Comparison of ENCODE assay signal across 7 cellular contexts in genomic region chr9:109053121-109053520, GRCh38. TPM values are rescaled to one million over a fixed set of nuclear protein-coding genes. Genes with fewer than 3 reads are reported as not detected.
DNase-seq lines count a peak whose midpoint lies in the region; ATAC-seq and TF ChIP-seq lines count a peak whose summit lies in the region.
"Not testable (repeated sequence)": the region's sequence is repeated elsewhere in the genome, so short reads cannot be mapped to it uniquely, and the experiment has no call there.

No MANE protein-coding gene starts in this region.

- H3K79me2 ChIP-seq in GM23248 (ENCODE audit: insufficient read depth): not testable (repeated sequence)

- not testable (repeated sequence) for H3K9me3 ChIP-seq in GM23248 (ENCODE audit: low read depth); HUES64 (ENCODE audit: insufficient read depth, low read depth, low read length); thoracic aorta

- H4K20me1 ChIP-seq in GM23248 (ENCODE audit: insufficient read depth): not testable (repeated sequence)

- not testable (repeated sequence) for H3K4me3 Mint-ChIP-seq in WTC11; osteocyte (ENCODE audit: unreplicated experiment)

- H3K4me3 ChIP-seq in GM23248; HUES64 (ENCODE audit: low read length); brain microvascular endothelial cell (ENCODE audit: low read depth, low read length); fibroblast of the aortic adventitia (ENCODE audit: low read depth, low read length); thoracic aorta: not testable (repeated sequence)

- H3K4me2 ChIP-seq in GM23248 (ENCODE audit: unreplicated experiment): not testable (repeated sequence)

- not testable (repeated sequence) for H2AFZ ChIP-seq in GM23248

- POLR2A ChIA-PET in WTC11 (lab: Charles Lee): not testable (repeated sequence)

- DNase-seq in GM23248; WTC11 (ENCODE audit: low spot score); brain microvascular endothelial cell; osteocyte (ENCODE audit: extremely low spot score, unreplicated experiment); thoracic aorta (ENCODE audit: low spot score): not testable (repeated sequence)
- DNase-seq in fibroblast of the aortic adventitia (ENCODE audit: low read depth): peak; percentile 28

- H3K36me3 Mint-ChIP-seq in WTC11: peaks cover 74% of the 10 kb centered on the region
- H3K36me3 Mint-ChIP-seq in osteocyte (ENCODE audit: unreplicated experiment): peaks cover 50% of the 10 kb centered on the region

- ATAC-seq in WTC11; thoracic aorta (ENCODE audit: insufficient number of reproducible peaks, low FRiP score, low read depth): not testable (repeated sequence)

- H3K4me1 Mint-ChIP-seq in WTC11: peaks cover 23% of the 10 kb centered on the region
- peaks cover 26% of the 10 kb centered on the region for H3K4me1 Mint-ChIP-seq in osteocyte (ENCODE audit: unreplicated experiment)

- H3F3A ChIP-seq in GM23248 (ENCODE audit: insufficient read depth): not testable (repeated sequence)

- not testable (repeated sequence) for H3K9ac ChIP-seq in GM23248; HUES64 (ENCODE audit: low read depth, low read length)

- in situ Hi-C loops in GM23248 (cut with MboI); brain microvascular endothelial cell (cut with HindIII; ENCODE audit: low pct_ligation_motif_present, low sequenced_read_pairs): not testable (repeated sequence)

- not testable (repeated sequence) for H3K27me3 ChIP-seq in GM23248 (replicated peaks; ENCODE audit: insufficient read depth); HUES64 (ENCODE audit: insufficient read depth, low read length); brain microvascular endothelial cell (replicated peaks); thoracic aorta (replicated peaks; ENCODE audit: insufficient read depth)

- H3K4me1 ChIP-seq in GM23248 (ENCODE audit: insufficient read depth); HUES64 (ENCODE audit: insufficient read depth, low read length): not testable (repeated sequence)
- H3K4me1 ChIP-seq in thoracic aorta (ENCODE audit: control insufficient read depth in 1 of 2, low read depth in 2 of 2): peaks cover 5 to 28% of the 10 kb centered on the region in 2 donors

- TF ChIP-seq CTCF in WTC11 (IDR thresholded peaks at IDR 0.05); brain microvascular endothelial cell (IDR thresholded peaks at IDR 0.05; ENCODE audit: low read depth, low read length, missing control alignments); fibroblast of the aortic adventitia (IDR thresholded peaks at IDR 0.05; ENCODE audit: insufficient read depth, low read length); osteocyte (IDR thresholded peaks at IDR 0.05); thoracic aorta (IDR thresholded peaks at IDR 0.05): not testable (repeated sequence)

- not testable (repeated sequence) for H3K9me2 ChIP-seq in GM23248 (ENCODE audit: insufficient read depth)

- H3K36me3 ChIP-seq in GM23248 (ENCODE audit: low read depth) (peaks cover 23% of the 10 kb centered on the region), HUES64 (ENCODE audit: insufficient read depth, low read length) (peaks cover 90% of the 10 kb centered on the region), brain microvascular endothelial cell (replicated peaks) (peaks cover 41% of the 10 kb centered on the region), thoracic aorta (peaks cover 36% of the 10 kb centered on the region)

- not testable (repeated sequence) for H3K27me3 Mint-ChIP-seq in WTC11 (ENCODE audit: low read depth); osteocyte (ENCODE audit: unreplicated experiment)

- H3K27ac Mint-ChIP-seq in WTC11: peak overlapping the region; percentile 54
- peak overlapping the region; percentile 72 for H3K27ac Mint-ChIP-seq in osteocyte (ENCODE audit: unreplicated experiment)

- CTCF ChIA-PET in WTC11 (lab: Charles Lee): not testable (repeated sequence)

- H3K9me3 Mint-ChIP-seq in WTC11; osteocyte (ENCODE audit: unreplicated experiment): not testable (repeated sequence)

- WGBS in GM23248 (ENCODE audit: low coverage in 1 of 2, low lambda C conversion rate in 2 of 2, missing lambda C conversion rate in 2 of 2), 2 experiments: 59 to 65% methylated on average over 4 of the region's 4 CpGs
- WGBS in HUES64: 94% methylated on average over 4 of the region's 4 CpGs

- H3K27ac ChIP-seq in GM23248 (0 out of 2 replicates have a peak overlapping the region, but pooled peaks have one; percentile 8), HUES64 (ENCODE audit: low read depth, low read length) (peak overlapping the region; percentile 1; the same call in 1 of the 2 replicates), brain microvascular endothelial cell (peak overlapping the region; percentile 56), thoracic aorta (peak overlapping the region; percentile 16 to 21)

RNA-seq across cellular contexts. Expression of gene CTNNAL1, which starts 39.8 kb away (rescaled TPM):
- 97.9 and 103 TPM in 2 replicates for total RNA-seq in GM23248 (2014; rRNA removed; shearing (Covaris generic))
- 111 and 119 TPM in 2 replicates for polyA plus RNA-seq in GM23248 (2016; fragmentation: Nextera tagmentation; extraction: Ambion mirVana)
- 65.1 TPM for polyA plus RNA-seq in HUES64 (2013, experiment 1 of 2)
- polyA plus RNA-seq in HUES64 (2013, experiment 2 of 2): 65.0 TPM
- total RNA-seq in WTC11 (2021): 50.7 to 54.3 TPM (median 53.1 TPM) in 3 replicates
- total RNA-seq in fibroblast of the aortic adventitia (ENCODE audit: low replicate concordance): 89.8 and 106 TPM in 2 replicates
- 46.3 and 55.4 TPM in 2 replicates for total RNA-seq in osteocyte
- total RNA-seq in thoracic aorta: 10 to 100 TPM; 41.8 to 45.0 TPM

Comparison
In these comparisons a context has a peak if more than half of its experiments do, and no peak if none do; other contexts are left out.
1. H3K27ac ChIP-seq: peak in every context shown above with its lines; median percentile 56 in brain microvascular endothelial cell; 18 in thoracic aorta; 8 in GM23248; 1 in HUES64.